17 cellular contexts compared by ENCODE assay signal in genomic region chr2:202633470-202633869, GRCh38. TPM values are rescaled to one million over a fixed set of nuclear protein-coding genes. Genes with fewer than 3 reads are reported as not detected.
DNase-seq lines count a peak whose midpoint lies in the region; ATAC-seq and TF ChIP-seq lines count a peak whose summit lies in the region.
"Had no signal": no experiment of that assay in that cellular context is flagged by ENCODE, and none has a peak within 500 bp of the region (broad histone marks: within the 10 kb centered on the region; RNA-seq: fewer than 3 reads in every experiment).

No MANE protein-coding gene starts in this region.

- no peaks in the 10 kb centered on the region for H3K9me2 ChIP-seq in Karpas-422 (replicated peaks; ENCODE audit: insufficient read depth, low read length)

- H3K27ac Mint-ChIP-seq in activated T-cell treated with anti-CD3 and anti-CD28 coated beads, Interleukin-2, amount 50 U/mL, for 24 hours = no peak overlapping the region
- H3K27ac Mint-ChIP-seq in central memory CD8-positive, alpha-beta T cell (ENCODE audit: low read depth) = no peak overlapping the region

- no peaks in the 10 kb centered on the region for H3K27me3 Mint-ChIP-seq in activated T-cell treated with anti-CD3 and anti-CD28 coated beads, Interleukin-2, amount 50 U/mL, for 24 hours
- no peaks in the 10 kb centered on the region for H3K27me3 Mint-ChIP-seq in central memory CD8-positive, alpha-beta T cell

- H3K36me3 Mint-ChIP-seq in activated T-cell treated with anti-CD3 and anti-CD28 coated beads, Interleukin-2, amount 50 U/mL, for 24 hours (ENCODE audit: low read depth) = peaks cover 8% of the 10 kb centered on the region
- H3K36me3 Mint-ChIP-seq in central memory CD8-positive, alpha-beta T cell (ENCODE audit: insufficient read depth) = peaks cover 13% of the 10 kb centered on the region

- H3K9me3 Mint-ChIP-seq in activated T-cell treated with anti-CD3 and anti-CD28 coated beads, Interleukin-2, amount 50 U/mL, for 24 hours = no peaks in the 10 kb centered on the region
- no peaks in the 10 kb centered on the region for H3K9me3 Mint-ChIP-seq in central memory CD8-positive, alpha-beta T cell

- H3K9ac ChIP-seq in Karpas-422 (ENCODE audit: low read length) (no peak overlapping the region), colonic mucosa (ENCODE audit: low read depth in 2 of 2, low read length in 2 of 2) (no peak overlapping the region)

- peak overlapping the region; percentile 96 for H3K4me3 Mint-ChIP-seq in activated T-cell treated with anti-CD3 and anti-CD28 coated beads, Interleukin-2, amount 50 U/mL, for 24 hours
- H3K4me3 Mint-ChIP-seq in central memory CD8-positive, alpha-beta T cell = peak overlapping the region; percentile 93

- H3K27me3 ChIP-seq in Karpas-422 (ENCODE audit: low read length) (no peaks in the 10 kb centered on the region), ovary (no peaks in the 10 kb centered on the region), colonic mucosa (no peaks in the 10 kb centered on the region)
- H3K27me3 ChIP-seq: transverse colon had no signal

- intact Hi-C loops in ovary (cut with DNase I) (no loop called here), colonic mucosa (cut with DNase I) (no loop called here)

- H3K4me3 ChIP-seq in Karpas-422 (ENCODE audit: low read length) = no peak overlapping the region
- H3K4me3 ChIP-seq in ovary = no peak overlapping the region
- no peak overlapping the region for H3K4me3 ChIP-seq in colonic mucosa

- no peak for ATAC-seq in central memory CD8-positive, alpha-beta T cell (replicated peaks; ENCODE audit: extremely low read depth, poor library complexity, severe bottlenecking)
- no peak for ATAC-seq in GM18870 (IDR thresholded peaks at IDR 0.05; ENCODE audit: unreplicated experiment)
- ATAC-seq: left colon had no signal

- TF ChIP-seq EP300 in ovary (IDR thresholded peaks at IDR 0.05) = no peak

- no peak for TF ChIP-seq CTCF in ovary (IDR thresholded peaks at IDR 0.05)
- TF ChIP-seq CTCF in colonic mucosa (IDR thresholded peaks at IDR 0.05) = no peak

- TF ChIP-seq POLR2A in ovary (IDR thresholded peaks at IDR 0.05) = no peak

- H3K9me3 ChIP-seq in Karpas-422 (ENCODE audit: low read length) (no peaks in the 10 kb centered on the region), ovary (no peaks in the 10 kb centered on the region), colonic mucosa (no peaks in the 10 kb centered on the region)
- H3K9me3 ChIP-seq: transverse colon had no signal

- peaks cover 38% of the 10 kb centered on the region for H3K4me1 Mint-ChIP-seq in activated T-cell treated with anti-CD3 and anti-CD28 coated beads, Interleukin-2, amount 50 U/mL, for 24 hours (ENCODE audit: low read depth)
- peaks cover 30% of the 10 kb centered on the region for H3K4me1 Mint-ChIP-seq in central memory CD8-positive, alpha-beta T cell

- H3K4me2 ChIP-seq in Karpas-422 (ENCODE audit: low read depth, low read length, poor library complexity, severe bottlenecking) = peak overlapping the region; percentile 76

- WGBS in ovary, 3 donors = 92 to 96% (median 95%) methylated on average over 19 of the region's 19 CpGs

- peaks cover 10% of the 10 kb centered on the region; the same call in 1 of the 2 replicates for H3K79me2 ChIP-seq in Karpas-422 (ENCODE audit: low read length)

- no peaks in the 10 kb centered on the region for H3K36me3 ChIP-seq in Karpas-422 (ENCODE audit: insufficient read depth, low read length)
- H3K36me3 ChIP-seq in ovary = no peaks in the 10 kb centered on the region
- no peaks in the 10 kb centered on the region for H3K36me3 ChIP-seq in colonic mucosa
- H3K36me3 ChIP-seq: transverse colon had no signal

- DNase-seq in activated T-cell treated with anti-CD3 and anti-CD28 coated beads, Interleukin-2, amount 50 U/mL, for 24 hours = no peak
- DNase-seq in activated T-cell treated with anti-CD3 and anti-CD28 coated beads, Interleukin-2, amount 50 U/mL, for 48 hours = no peak
- no peak for DNase-seq in Karpas-422
- DNase-seq in central memory CD8-positive, alpha-beta T cell (ENCODE audit: low spot score in 2 of 2) = no peak
- peak; percentile 24 to 56 (median 47) for DNase-seq in ovary
- no peak for DNase-seq in colonic mucosa
- no peak for DNase-seq in NCI-H2081 treated with DMSO at 0.1 percent for 48 hours (lab: John Stamatoyannopoulos, UW)
- DNase-seq: ACHN; activated CD4-positive, CD25-positive, alpha-beta regulatory T cell; NCI-H1694 treated with DMSO at 0.1 percent for 48 hours; NCI-H510A; PC-9; retina; stimulated activated CD4-positive, alpha-beta T cell treated with anti-CD3 and anti-CD28 coated beads, Interleukin-1b, Interleukin-23, amount 100 ng/mL, for 48 hours; transverse colon had no signal

- H2AFZ ChIP-seq in Karpas-422 (ENCODE audit: low read length) = 0 out of 2 replicates have a peak overlapping the region, but pooled peaks have one; percentile 95

- peaks cover 7% of the 10 kb centered on the region; the same call in 1 of the 2 replicates for H4K20me1 ChIP-seq in Karpas-422 (ENCODE audit: insufficient read depth, low read depth, low read length)

- H3K27ac ChIP-seq in Karpas-422 (ENCODE audit: low read length) (no peak overlapping the region), ovary (peak overlapping the region; percentile 50 to 90), colonic mucosa (no peak overlapping the region)

- peaks cover 20% of the 10 kb centered on the region for H3K4me1 ChIP-seq in Karpas-422 (ENCODE audit: low read length)
- peaks cover 8% of the 10 kb centered on the region for H3K4me1 ChIP-seq in ovary (ENCODE audit: insufficient read depth)
- H3K4me1 ChIP-seq in colonic mucosa = no peaks in the 10 kb centered on the region

RNA-seq across cellular contexts. Expression of gene FAM117B, which starts 1.3 kb away (rescaled TPM):
- 4.6 and 8.0 TPM in 2 replicates for total RNA-seq in Karpas-422 (2014; rRNA removed; shearing (Covaris generic); ENCODE audit: low replicate concordance)
- 10 to 100 TPM in 4 of 7 donors, 1 to 10 TPM in 3; 7.4 to 13.6 (median 10.2) TPM for total RNA-seq in ovary
- 1 to 10 TPM; 5.1 TPM for polyA plus RNA-seq in ovary
- 10 to 100 TPM; 16.3 to 20.1 TPM for total RNA-seq in colonic mucosa

Comparison
In these comparisons a context has a peak if more than half of its experiments do, and no peak if none do; other contexts are left out.
1. DNase-seq: peak in ovary (5 of 5); none in activated T-cell treated with anti-CD3 and anti-CD28 coated beads, Interleukin-2, amount 50 U/mL, for 24 hours (single experiment), activated T-cell treated with anti-CD3 and anti-CD28 coated beads, Interleukin-2, amount 50 U/mL, for 48 hours (0 of 2), Karpas-422 (single experiment), central memory CD8-positive, alpha-beta T cell (0 of 2), colonic mucosa (single experiment) and NCI-H2081 treated with DMSO at 0.1 percent for 48 hours (single experiment).
2. H3K27ac ChIP-seq: peak in ovary (2 of 2); none in Karpas-422 (single experiment) and colonic mucosa (single experiment).